In genomic region chr4:145609494-145610427, GRCh38 we compare ENCODE assay signal across 8 cellular contexts. TPM values are rescaled to one million over a fixed set of nuclear protein-coding genes. Genes with fewer than 3 reads are reported as not detected.
DNase-seq lines count a peak whose midpoint lies in the region; ATAC-seq, FAIRE-seq and TF ChIP-seq lines count a peak whose summit lies in the region.

No MANE protein-coding gene starts in this region.

- no peak overlapping the region for H2AFZ ChIP-seq in endothelial cell of umbilical vein (ENCODE audit: low read depth, low read length)

- H3K9me3 ChIP-seq in endothelial cell of umbilical vein (replicated peaks; ENCODE audit: control insufficient read depth, insufficient read depth, low read length) = no peaks in the 10 kb centered on the region

- no peak overlapping the region for H3K4me3 Mint-ChIP-seq in naive B cell

- H3K27ac ChIP-seq in endothelial cell of umbilical vein (ENCODE audit: insufficient read depth, low read depth, low read length) (no peak overlapping the region), substantia nigra (ENCODE audit: low read depth, low read length, poor library complexity, severe bottlenecking) (no peak overlapping the region)

- H3K27me3 ChIP-seq in endothelial cell of umbilical vein (ENCODE audit: control insufficient read depth in 2 of 2, insufficient read depth in 2 of 2, low read length in 2 of 2) = peaks cover 0 to 10% of the 10 kb centered on the region in 2 experiments

- peaks cover 12 to 16% of the 10 kb centered on the region in 2 donors for H3K36me3 Mint-ChIP-seq in naive B cell

- POLR2A ChIA-PET in endothelial cell of umbilical vein (lab: Charles Lee) = no interaction called here

- DNase-seq in A172 (ENCODE audit: low spot score) = peak; percentile 57
- peak; percentile 66 for DNase-seq in NCI-H69 (lab: John Stamatoyannopoulos, UW)
- peak in 2 of 3 experiments; percentile 9 to 21 for DNase-seq in activated CD8-positive, alpha-beta memory T cell treated with anti-CD3 and anti-CD28 coated beads for 48 hours (ENCODE audit: low read depth in 2 of 3, low spot score in 2 of 3)
- peak; percentile 91 for DNase-seq in endothelial cell of umbilical vein (ENCODE audit: low read depth, low spot score)
- DNase-seq in naive B cell = peak; percentile 38
- DNase-seq in substantia nigra (lab: John Stamatoyannopoulos, UW) = peak in 30 of 49 donors; percentile 0 to 57 (median 25)

- H3K4me1 Mint-ChIP-seq in naive B cell = no peaks in the 10 kb centered on the region

- H3K4me1 ChIP-seq in endothelial cell of umbilical vein (ENCODE audit: control insufficient read depth, extremely low read depth, insufficient read depth, low read length) = peaks cover 8% of the 10 kb centered on the region

- intact Hi-C loops in endothelial cell of umbilical vein (cut with micrococcal nuclease) = loop anchor here (1.0 kb wide), 8 partner anchors 52 to 1307 kb away; partner anchors contain the start of gene SMAD1

- peaks cover 0 to 17% (median 9%) of the 10 kb centered on the region in 3 donors for H3K27me3 Mint-ChIP-seq in naive B cell

- no peaks in the 10 kb centered on the region for H3K79me2 ChIP-seq in endothelial cell of umbilical vein (ENCODE audit: control insufficient read depth, insufficient read depth, low read length)

- TF ChIP-seq CTCF in GM12801 (IDR thresholded peaks at IDR 0.05; ENCODE audit: extremely low read depth, insufficient read length) = peak; percentile 24
- peak; percentile 60 to 67 for TF ChIP-seq CTCF in endothelial cell of umbilical vein (IDR thresholded peaks at IDR 0.05; ENCODE audit: extremely low read depth in 1 of 2, insufficient read depth in 1 of 2, low read depth in 1 of 2, low read length in 2 of 2)

- H4K20me1 ChIP-seq in endothelial cell of umbilical vein (replicated peaks; ENCODE audit: control insufficient read depth, extremely low read depth, insufficient read depth, low read length) = no peaks in the 10 kb centered on the region

- H3K36me3 ChIP-seq in endothelial cell of umbilical vein (ENCODE audit: control insufficient read depth in 2 of 2, extremely low read depth in 1 of 2, insufficient read depth in 2 of 2, low read length in 2 of 2) = no peaks in the 10 kb centered on the region

- dilution Hi-C loops in endothelial cell of umbilical vein (cut with MboI; ENCODE audit: extremely low pct_ligation_motif_present, low sequenced_read_pairs) = no loop called here

- TF ChIP-seq POLR2A in endothelial cell of umbilical vein (IDR thresholded peaks at IDR 0.05; ENCODE audit: low read depth, low read length) = no peak

- CTCF ChIA-PET in endothelial cell of umbilical vein (lab: Charles Lee) = interaction anchor here (0.7 to 2.3 kb wide), 44 partner anchors 8 to 457 kb away, joined by 3 to 138 read pairs (median 4); partner anchors contain the start of gene MMAA

- peak overlapping the region; percentile 33 for H3K4me2 ChIP-seq in endothelial cell of umbilical vein (ENCODE audit: insufficient read depth, low read length)

- peak; percentile 72 for FAIRE-seq in endothelial cell of umbilical vein (lab: Jason Lieb, UNC)

- ATAC-seq in HG03045 (IDR thresholded peaks at IDR 0.05; ENCODE audit: unreplicated experiment) (peak; percentile 68), naive B cell (ENCODE audit: low read depth in 2 of 2) (peak; percentile 45 to 60)

- no peaks in the 10 kb centered on the region for H3K9me1 ChIP-seq in endothelial cell of umbilical vein (replicated peaks; ENCODE audit: control insufficient read depth, extremely low read depth, insufficient read depth, low read length)

- H3K4me3 ChIP-seq in endothelial cell of umbilical vein (replicated peaks in 1 of 3; ENCODE audit: insufficient read depth in 1 of 3, low read depth in 1 of 3, low read length in 3 of 3) = no peak overlapping the region

- H3K9me3 Mint-ChIP-seq in naive B cell = peaks cover 5 to 21% (median 12%) of the 10 kb centered on the region in 7 donors

- H3K27ac Mint-ChIP-seq in naive B cell = no peak overlapping the region

- no peak overlapping the region for H3K9ac ChIP-seq in endothelial cell of umbilical vein (replicated peaks; ENCODE audit: extremely low read depth, insufficient read depth, low read length)

- BruUV-seq in endothelial cell of umbilical vein (replicated peaks; lab: Mats Ljungman, UMichigan) = no TSS peak

TF ChIP-seq in endothelial cell of umbilical vein, 7 proteins besides CTCF, POLR2A, EP300 and RAD21:
- TF ChIP-seq FOS (IDR thresholded peaks at IDR 0.05; ENCODE audit: borderline replicate concordance, insufficient read depth, low read length) = no peak
- TF ChIP-seq JUN (IDR thresholded peaks at IDR 0.05; ENCODE audit: borderline replicate concordance, insufficient read depth, insufficient read length, low read depth) = no peak
- no peak for TF ChIP-seq EZH2 (IDR thresholded peaks at IDR 0.05; ENCODE audit: borderline replicate concordance, low read depth, low read length, severe bottlenecking)
- no peak for TF ChIP-seq MAX (IDR thresholded peaks at IDR 0.05; ENCODE audit: insufficient read depth, insufficient read length)
- TF ChIP-seq GATA2 (IDR thresholded peaks at IDR 0.05; ENCODE audit: insufficient read depth, insufficient read length, low read depth, low read length) = no peak
- TF ChIP-seq MYC (IDR thresholded peaks at IDR 0.05; ENCODE audit: low read depth, low read length) = no peak
- TF ChIP-seq POLR2AphosphoS5 (IDR thresholded peaks at IDR 0.05; ENCODE audit: insufficient read depth, low read depth, low read length) = no peak

RNA-seq across cellular contexts. Expression of gene MMAA, which starts 9.4 kb away (rescaled TPM):
- 3.4 and 4.6 TPM in 2 replicates for total RNA-seq in A172 (2014; rRNA removed; shearing (Covaris generic))
- 5.1 and 5.6 TPM in 2 replicates for total RNA-seq in endothelial cell of umbilical vein
- polyA plus RNA-seq in endothelial cell of umbilical vein (1.3 and 2.2 TPM in 2 replicates), naive B cell (ENCODE audit: low read depth in 6 of 6) (10 to 100 TPM in 2 of 6 donors, 1 to 10 TPM in 4; 5.9 to 14.2 (median 8.1) TPM)
- polyA plus RNA-seq in endothelial cell of umbilical vein (2011; cell fraction: cytosol; rRNA removed) = 3.1 and 3.2 TPM in 2 replicates
- polyA plus RNA-seq in endothelial cell of umbilical vein (2011; cell fraction: nucleus; rRNA removed) = 2.8 and 3.8 TPM in 2 replicates
- polyA plus RNA-seq in endothelial cell of umbilical vein (2012) = 5.1 and 7.3 TPM in 2 replicates
- 3.7 and 4.1 TPM in 2 replicates for polyA minus RNA-seq in endothelial cell of umbilical vein
- polyA minus RNA-seq in endothelial cell of umbilical vein (2011; cell fraction: cytosol; rRNA and poly(A)+ RNA removed) = not detected
- 2.5 and 3.5 TPM in 2 replicates for polyA minus RNA-seq in endothelial cell of umbilical vein (2011; cell fraction: nucleus; rRNA and poly(A)+ RNA removed)

Comparison
In these comparisons a context has a peak if more than half of its experiments do, and no peak if none do; other contexts are left out.
1. DNase-seq: peak in every context shown above with its lines; median percentile 91 in endothelial cell of umbilical vein; 66 in NCI-H69; 57 in A172; 38 in naive B cell; 25 in substantia nigra; 15 in activated CD8-positive, alpha-beta memory T cell treated with anti-CD3 and anti-CD28 coated beads for 48 hours.